In the genomic region with DNA sequence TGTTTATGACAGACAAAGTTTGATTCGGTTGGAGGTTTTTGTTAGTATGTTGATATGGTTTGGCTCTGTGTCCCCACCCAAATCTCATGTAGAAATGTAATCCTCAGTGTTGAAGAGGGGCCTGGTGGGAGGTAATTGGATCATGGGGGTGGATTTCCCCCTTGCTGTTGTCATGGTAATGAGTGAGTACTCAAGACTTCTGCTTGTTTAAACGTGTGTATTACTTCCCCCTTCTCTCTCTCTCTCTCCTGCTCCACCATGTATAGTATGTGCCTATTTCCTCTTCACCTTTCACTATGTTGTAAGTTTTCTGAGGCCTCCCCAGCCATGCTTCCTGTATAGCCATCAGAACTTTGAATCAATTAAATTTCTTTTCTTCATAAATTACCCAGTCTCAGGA, we compare ENCODE assay signal across 1 cellular context.
TF ChIP-seq lines count a peak whose summit lies in the region.

No MANE protein-coding gene starts in this region.

TF ChIP-seq in WTC11, 78 proteins besides CTCF, POLR2A, EP300 and RAD21 (continued from another document):
- TF ChIP-seq, protein P1, sequence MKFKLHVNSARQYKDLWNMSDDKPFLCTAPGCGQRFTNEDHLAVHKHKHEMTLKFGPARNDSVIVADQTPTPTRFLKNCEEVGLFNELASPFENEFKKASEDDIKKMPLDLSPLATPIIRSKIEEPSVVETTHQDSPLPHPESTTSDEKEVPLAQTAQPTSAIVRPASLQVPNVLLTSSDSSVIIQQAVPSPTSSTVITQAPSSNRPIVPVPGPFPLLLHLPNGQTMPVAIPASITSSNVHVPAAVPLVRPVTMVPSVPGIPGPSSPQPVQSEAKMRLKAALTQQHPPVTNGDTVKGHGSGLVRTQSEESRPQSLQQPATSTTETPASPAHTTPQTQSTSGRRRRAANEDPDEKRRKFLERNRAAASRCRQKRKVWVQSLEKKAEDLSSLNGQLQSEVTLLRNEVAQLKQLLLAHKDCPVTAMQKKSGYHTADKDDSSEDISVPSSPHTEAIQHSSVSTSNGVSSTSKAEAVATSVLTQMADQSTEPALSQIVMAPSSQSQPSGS (CRISPR knock-in tag; IDR thresholded peaks at IDR 0.05; ENCODE audit: borderline replicate concordance, low read depth) = no peak
- TF ChIP-seq, protein P2, sequence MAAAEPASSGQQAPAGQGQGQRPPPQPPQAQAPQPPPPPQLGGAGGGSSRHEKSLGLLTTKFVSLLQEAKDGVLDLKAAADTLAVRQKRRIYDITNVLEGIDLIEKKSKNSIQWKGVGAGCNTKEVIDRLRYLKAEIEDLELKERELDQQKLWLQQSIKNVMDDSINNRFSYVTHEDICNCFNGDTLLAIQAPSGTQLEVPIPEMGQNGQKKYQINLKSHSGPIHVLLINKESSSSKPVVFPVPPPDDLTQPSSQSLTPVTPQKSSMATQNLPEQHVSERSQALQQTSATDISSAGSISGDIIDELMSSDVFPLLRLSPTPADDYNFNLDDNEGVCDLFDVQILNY (CRISPR knock-in tag; IDR thresholded peaks at IDR 0.05) = no peak
- TF ChIP-seq, protein P3, sequence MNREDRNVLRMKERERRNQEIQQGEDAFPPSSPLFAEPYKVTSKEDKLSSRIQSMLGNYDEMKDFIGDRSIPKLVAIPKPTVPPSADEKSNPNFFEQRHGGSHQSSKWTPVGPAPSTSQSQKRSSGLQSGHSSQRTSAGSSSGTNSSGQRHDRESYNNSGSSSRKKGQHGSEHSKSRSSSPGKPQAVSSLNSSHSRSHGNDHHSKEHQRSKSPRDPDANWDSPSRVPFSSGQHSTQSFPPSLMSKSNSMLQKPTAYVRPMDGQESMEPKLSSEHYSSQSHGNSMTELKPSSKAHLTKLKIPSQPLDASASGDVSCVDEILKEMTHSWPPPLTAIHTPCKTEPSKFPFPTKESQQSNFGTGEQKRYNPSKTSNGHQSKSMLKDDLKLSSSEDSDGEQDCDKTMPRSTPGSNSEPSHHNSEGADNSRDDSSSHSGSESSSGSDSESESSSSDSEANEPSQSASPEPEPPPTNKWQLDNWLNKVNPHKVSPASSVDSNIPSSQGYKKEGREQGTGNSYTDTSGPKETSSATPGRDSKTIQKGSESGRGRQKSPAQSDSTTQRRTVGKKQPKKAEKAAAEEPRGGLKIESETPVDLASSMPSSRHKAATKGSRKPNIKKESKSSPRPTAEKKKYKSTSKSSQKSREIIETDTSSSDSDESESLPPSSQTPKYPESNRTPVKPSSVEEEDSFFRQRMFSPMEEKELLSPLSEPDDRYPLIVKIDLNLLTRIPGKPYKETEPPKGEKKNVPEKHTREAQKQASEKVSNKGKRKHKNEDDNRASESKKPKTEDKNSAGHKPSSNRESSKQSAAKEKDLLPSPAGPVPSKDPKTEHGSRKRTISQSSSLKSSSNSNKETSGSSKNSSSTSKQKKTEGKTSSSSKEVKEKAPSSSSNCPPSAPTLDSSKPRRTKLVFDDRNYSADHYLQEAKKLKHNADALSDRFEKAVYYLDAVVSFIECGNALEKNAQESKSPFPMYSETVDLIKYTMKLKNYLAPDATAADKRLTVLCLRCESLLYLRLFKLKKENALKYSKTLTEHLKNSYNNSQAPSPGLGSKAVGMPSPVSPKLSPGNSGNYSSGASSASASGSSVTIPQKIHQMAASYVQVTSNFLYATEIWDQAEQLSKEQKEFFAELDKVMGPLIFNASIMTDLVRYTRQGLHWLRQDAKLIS (CRISPR knock-in tag; IDR thresholded peaks at IDR 0.05; ENCODE audit: borderline replicate concordance) = no peak
- TF ChIP-seq, protein P4, sequence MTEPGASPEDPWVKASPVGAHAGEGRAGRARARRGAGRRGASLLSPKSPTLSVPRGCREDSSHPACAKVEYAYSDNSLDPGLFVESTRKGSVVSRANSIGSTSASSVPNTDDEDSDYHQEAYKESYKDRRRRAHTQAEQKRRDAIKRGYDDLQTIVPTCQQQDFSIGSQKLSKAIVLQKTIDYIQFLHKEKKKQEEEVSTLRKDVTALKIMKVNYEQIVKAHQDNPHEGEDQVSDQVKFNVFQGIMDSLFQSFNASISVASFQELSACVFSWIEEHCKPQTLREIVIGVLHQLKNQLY (CRISPR knock-in tag; IDR thresholded peaks at IDR 0.05) = no peak
- TF ChIP-seq FOXK1 (CRISPR knock-in tag; IDR thresholded peaks at IDR 0.05) = no peak
- no peak for TF ChIP-seq GABPB1 (CRISPR knock-in tag; IDR thresholded peaks at IDR 0.05)
- TF ChIP-seq, protein P5, sequence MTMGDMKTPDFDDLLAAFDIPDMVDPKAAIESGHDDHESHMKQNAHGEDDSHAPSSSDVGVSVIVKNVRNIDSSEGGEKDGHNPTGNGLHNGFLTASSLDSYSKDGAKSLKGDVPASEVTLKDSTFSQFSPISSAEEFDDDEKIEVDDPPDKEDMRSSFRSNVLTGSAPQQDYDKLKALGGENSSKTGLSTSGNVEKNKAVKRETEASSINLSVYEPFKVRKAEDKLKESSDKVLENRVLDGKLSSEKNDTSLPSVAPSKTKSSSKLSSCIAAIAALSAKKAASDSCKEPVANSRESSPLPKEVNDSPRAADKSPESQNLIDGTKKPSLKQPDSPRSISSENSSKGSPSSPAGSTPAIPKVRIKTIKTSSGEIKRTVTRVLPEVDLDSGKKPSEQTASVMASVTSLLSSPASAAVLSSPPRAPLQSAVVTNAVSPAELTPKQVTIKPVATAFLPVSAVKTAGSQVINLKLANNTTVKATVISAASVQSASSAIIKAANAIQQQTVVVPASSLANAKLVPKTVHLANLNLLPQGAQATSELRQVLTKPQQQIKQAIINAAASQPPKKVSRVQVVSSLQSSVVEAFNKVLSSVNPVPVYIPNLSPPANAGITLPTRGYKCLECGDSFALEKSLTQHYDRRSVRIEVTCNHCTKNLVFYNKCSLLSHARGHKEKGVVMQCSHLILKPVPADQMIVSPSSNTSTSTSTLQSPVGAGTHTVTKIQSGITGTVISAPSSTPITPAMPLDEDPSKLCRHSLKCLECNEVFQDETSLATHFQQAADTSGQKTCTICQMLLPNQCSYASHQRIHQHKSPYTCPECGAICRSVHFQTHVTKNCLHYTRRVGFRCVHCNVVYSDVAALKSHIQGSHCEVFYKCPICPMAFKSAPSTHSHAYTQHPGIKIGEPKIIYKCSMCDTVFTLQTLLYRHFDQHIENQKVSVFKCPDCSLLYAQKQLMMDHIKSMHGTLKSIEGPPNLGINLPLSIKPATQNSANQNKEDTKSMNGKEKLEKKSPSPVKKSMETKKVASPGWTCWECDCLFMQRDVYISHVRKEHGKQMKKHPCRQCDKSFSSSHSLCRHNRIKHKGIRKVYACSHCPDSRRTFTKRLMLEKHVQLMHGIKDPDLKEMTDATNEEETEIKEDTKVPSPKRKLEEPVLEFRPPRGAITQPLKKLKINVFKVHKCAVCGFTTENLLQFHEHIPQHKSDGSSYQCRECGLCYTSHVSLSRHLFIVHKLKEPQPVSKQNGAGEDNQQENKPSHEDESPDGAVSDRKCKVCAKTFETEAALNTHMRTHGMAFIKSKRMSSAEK (CRISPR knock-in tag; IDR thresholded peaks at IDR 0.05; ENCODE audit: borderline replicate concordance) = no peak
- TF ChIP-seq TEAD1 (CRISPR knock-in tag; IDR thresholded peaks at IDR 0.05) = no peak
- TF ChIP-seq ZNF232 (CRISPR knock-in tag; IDR thresholded peaks at IDR 0.05) = no peak
- TF ChIP-seq, protein P6, sequence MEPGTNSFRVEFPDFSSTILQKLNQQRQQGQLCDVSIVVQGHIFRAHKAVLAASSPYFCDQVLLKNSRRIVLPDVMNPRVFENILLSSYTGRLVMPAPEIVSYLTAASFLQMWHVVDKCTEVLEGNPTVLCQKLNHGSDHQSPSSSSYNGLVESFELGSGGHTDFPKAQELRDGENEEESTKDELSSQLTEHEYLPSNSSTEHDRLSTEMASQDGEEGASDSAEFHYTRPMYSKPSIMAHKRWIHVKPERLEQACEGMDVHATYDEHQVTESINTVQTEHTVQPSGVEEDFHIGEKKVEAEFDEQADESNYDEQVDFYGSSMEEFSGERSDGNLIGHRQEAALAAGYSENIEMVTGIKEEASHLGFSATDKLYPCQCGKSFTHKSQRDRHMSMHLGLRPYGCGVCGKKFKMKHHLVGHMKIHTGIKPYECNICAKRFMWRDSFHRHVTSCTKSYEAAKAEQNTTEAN (CRISPR knock-in tag; IDR thresholded peaks at IDR 0.05) = no peak
